Comparison of ENCODE assay signal across 10 cellular contexts in genomic region chr4:128528793-128529553, GRCh38.
A peak's percentile ranks its signal among the peaks of the same experiment; 100 is the strongest.
DNase-seq lines count a peak whose midpoint lies in the region; ATAC-seq and TF ChIP-seq lines count a peak whose summit lies in the region.
"Had no signal": no experiment of that assay in that cellular context is flagged by ENCODE, and none has a peak within 500 bp of the region (broad histone marks: within the 10 kb centered on the region; RNA-seq: fewer than 3 reads in every experiment).

No MANE protein-coding gene starts in this region.

- intact Hi-C loops in breast epithelium (cut with DNase I; ENCODE audit: low total_unique reads) = no loop called here

- H3K27ac ChIP-seq in breast epithelium (peak overlapping the region; percentile 5 to 70), thoracic aorta (peak overlapping the region; percentile 92 to 93)

- H3K4me1 ChIP-seq in breast epithelium (no peaks in the 10 kb centered on the region), thoracic aorta (ENCODE audit: control insufficient read depth in 1 of 2, low read depth in 2 of 2) (peaks cover 26 to 51% of the 10 kb centered on the region in 2 donors)

- H3K9me3 ChIP-seq in breast epithelium (no peaks in the 10 kb centered on the region), thoracic aorta (no peaks in the 10 kb centered on the region)

- DNase-seq in HS-27A (ENCODE audit: low read depth) = peak; percentile 82
- peak in 1 of 2 donors; percentile 31 for DNase-seq in breast epithelium (ENCODE audit: low spot score in 2 of 2)
- peak; percentile 94 for DNase-seq in islet precursor cell
- peak; percentile 55 for DNase-seq in thoracic aorta (ENCODE audit: low spot score)
- DNase-seq in NCI-H2029 (lab: John Stamatoyannopoulos, UW) = no peak
- DNase-seq: activated CD4-positive, alpha-beta T cell treated with anti-CD3 and anti-CD28 coated beads, Interleukin-2, amount 10 ng/mL, durations not matched to agents 24 days and 14 days; hypothalamus had no signal

- TF ChIP-seq CTCF in breast epithelium (IDR thresholded peaks at IDR 0.05) (no peak), thoracic aorta (IDR thresholded peaks at IDR 0.05) (no peak)

- H3K36me3 ChIP-seq in breast epithelium (no peaks in the 10 kb centered on the region), thoracic aorta (no peaks in the 10 kb centered on the region)

- ATAC-seq in thoracic aorta (ENCODE audit: insufficient number of reproducible peaks, low FRiP score, low read depth) (peak; percentile 94), HG02642 (IDR thresholded peaks at IDR 0.05; ENCODE audit: poor library complexity, unreplicated experiment) (no peak), HG03469 (IDR thresholded peaks at IDR 0.05; ENCODE audit: unreplicated experiment) (no peak), GM19463 (IDR thresholded peaks at IDR 0.05; ENCODE audit: unreplicated experiment) (no peak)

- H3K4me3 ChIP-seq in breast epithelium (no peak overlapping the region), thoracic aorta (no peak overlapping the region)

- TF ChIP-seq POLR2A in breast epithelium (IDR thresholded peaks at IDR 0.05) = no peak

- H3K27me3 ChIP-seq in breast epithelium = no peaks in the 10 kb centered on the region
- no peaks in the 10 kb centered on the region for H3K27me3 ChIP-seq in thoracic aorta (replicated peaks; ENCODE audit: insufficient read depth)
